In genomic region chr6:32975886-32976285, GRCh38 we compare ENCODE assay signal across 10 cellular contexts. TPM values are rescaled to one million over a fixed set of nuclear protein-coding genes. Genes with fewer than 3 reads are reported as not detected.
DNase-seq lines count a peak whose midpoint lies in the region; ATAC-seq and TF ChIP-seq lines count a peak whose summit lies in the region.
"Had no signal": no experiment of that assay in that cellular context is flagged by ENCODE, and none has a peak within 500 bp of the region (broad histone marks: within the 10 kb centered on the region; RNA-seq: fewer than 3 reads in every experiment).

No MANE protein-coding gene starts in this region.

- ATAC-seq in gastrocnemius medialis (no peak), right cardiac atrium (no peak)

- peaks cover 71% of the 10 kb centered on the region for H4K20me1 ChIP-seq in SU-DHL-6 (ENCODE audit: low read depth, low read length)

- no peaks in the 10 kb centered on the region for H3K9me2 ChIP-seq in SU-DHL-6 (replicated peaks; ENCODE audit: insufficient read depth, low read length)

- H3K27me3 ChIP-seq in SU-DHL-6 (ENCODE audit: low read length) (no peaks in the 10 kb centered on the region), gastrocnemius medialis (no peaks in the 10 kb centered on the region), right cardiac atrium (ENCODE audit: control insufficient read depth, insufficient read depth) (no peaks in the 10 kb centered on the region)

- H3K4me3 ChIP-seq in SU-DHL-6 (ENCODE audit: insufficient read depth, low read length, poor library complexity, severe bottlenecking) (no peak overlapping the region), gastrocnemius medialis (peak overlapping the region in 1 of 4 donors; percentile 97), right cardiac atrium (ENCODE audit: low read length) (no peak overlapping the region)

- H3K9me3 ChIP-seq in SU-DHL-6 (ENCODE audit: insufficient read depth, low read length) = no peaks in the 10 kb centered on the region
- no peaks in the 10 kb centered on the region for H3K9me3 ChIP-seq in gastrocnemius medialis
- H3K9me3 ChIP-seq in right cardiac atrium (ENCODE audit: control insufficient read depth, low read length) = no peaks in the 10 kb centered on the region

- peaks cover 95% of the 10 kb centered on the region for H3K36me3 Mint-ChIP-seq in T-helper 1 cell treated with Interleukin-12 subunit alpha and Interleukin-12 subunit beta and Interleukin-4 antibody, amounts not matched to agents 30 μg/mL and 1 μg/mL, for 36 hours (ENCODE audit: low read depth)

- H3K4me3 Mint-ChIP-seq in T-helper 1 cell treated with Interleukin-12 subunit alpha and Interleukin-12 subunit beta and Interleukin-4 antibody, amounts not matched to agents 30 μg/mL and 1 μg/mL, for 36 hours = peak overlapping the region; percentile 93

- peaks cover 62% of the 10 kb centered on the region for H3K79me2 ChIP-seq in SU-DHL-6 (ENCODE audit: insufficient read depth, low read length)

- intact Hi-C loops in gastrocnemius medialis (cut with DNase I; ENCODE audit: low total_unique reads) = no loop called here
- intact Hi-C loops in right cardiac atrium (cut with DNase I) = loop anchor here in 3 of 4 donors (5.0 to 10.0 kb wide), 3 partner anchors 39 to 1311 kb away; partner anchors contain the start of genes C6orf47 (in 1 of the 3), CSNK2B (in 1 of the 3), DXO (in 1 of the 3) and GPANK1 (in 1 of the 3)

- H3K27ac ChIP-seq in SU-DHL-6 (ENCODE audit: low read depth, low read length) = no peak overlapping the region
- peak overlapping the region; percentile 20 for H3K27ac ChIP-seq in epithelial cell of prostate
- H3K27ac ChIP-seq in gastrocnemius medialis = peak overlapping the region in 3 of 4 donors; percentile 97 to 100 (median 99)
- H3K27ac ChIP-seq in right cardiac atrium (ENCODE audit: low read length) = no peak overlapping the region

- H3K4me1 ChIP-seq in gastrocnemius medialis (peaks cover 34 to 50% of the 10 kb centered on the region in 2 donors), right cardiac atrium (ENCODE audit: control insufficient read depth, insufficient read depth, low read length) (no peaks in the 10 kb centered on the region)

- TF ChIP-seq CTCF in SU-DHL-6 (IDR thresholded peaks at IDR 0.05; ENCODE audit: insufficient read depth, low read length, poor library complexity, severe bottlenecking) (no peak), gastrocnemius medialis (IDR thresholded peaks at IDR 0.05 in 4 of 5, conservative IDR thresholded peaks at IDR 0.05 in 1 of 5) (no peak)

- H3K9ac ChIP-seq in SU-DHL-6 (ENCODE audit: low read length) = no peak overlapping the region

- TF ChIP-seq POLR2A in gastrocnemius medialis (IDR thresholded peaks at IDR 0.05) = no peak

- H3K4me2 ChIP-seq in SU-DHL-6 (ENCODE audit: low read depth, low read length, poor library complexity, severe bottlenecking) = peak overlapping the region; percentile 73

- in situ Hi-C loops in gastrocnemius medialis (cut with MboI; ENCODE audit: low sequenced_read_pairs in 4 of 4) = loop anchor here in 2 of 4 donors (5.0 to 25.0 kb wide), 2 partner anchors 39 to 89 kb away; no protein-coding TSS in a partner anchor

- H3K27me3 Mint-ChIP-seq in T-helper 1 cell treated with Interleukin-12 subunit alpha and Interleukin-12 subunit beta and Interleukin-4 antibody, amounts not matched to agents 30 μg/mL and 1 μg/mL, for 36 hours (ENCODE audit: low read depth) = no peaks in the 10 kb centered on the region

- H3F3A ChIP-seq in SU-DHL-6 (ENCODE audit: insufficient read depth) = peaks cover 94% of the 10 kb centered on the region

- H3K36me3 ChIP-seq in SU-DHL-6 (ENCODE audit: low read length) (peaks cover 89% of the 10 kb centered on the region), gastrocnemius medialis (peaks cover 4 to 78% of the 10 kb centered on the region in 2 donors)

- peak overlapping the region; percentile 55 for H3K27ac Mint-ChIP-seq in T-helper 1 cell treated with Interleukin-12 subunit alpha and Interleukin-12 subunit beta and Interleukin-4 antibody, amounts not matched to agents 30 μg/mL and 1 μg/mL, for 36 hours

- DNase-seq in T-helper 1 cell (no peak), epithelial cell of prostate (ENCODE audit: low read depth, low spot score) (no peak), gastrocnemius medialis (no peak), middle frontal gyrus (ENCODE audit: extremely low spot score, low spot score) (no peak), right cardiac atrium (no peak), NCI-H524 (lab: John Stamatoyannopoulos, UW) (no peak)
- DNase-seq: KG1, nucleus accumbens had no signal

- no peaks in the 10 kb centered on the region for H3K9me3 Mint-ChIP-seq in T-helper 1 cell treated with Interleukin-12 subunit alpha and Interleukin-12 subunit beta and Interleukin-4 antibody, amounts not matched to agents 30 μg/mL and 1 μg/mL, for 36 hours

- WGBS in right cardiac atrium = 56% methylated on average over 2 of the region's 2 CpGs

- no peak overlapping the region for H2AFZ ChIP-seq in SU-DHL-6 (ENCODE audit: low read depth, low read length, severe bottlenecking)

- peaks cover 40% of the 10 kb centered on the region for H3K4me1 Mint-ChIP-seq in T-helper 1 cell treated with Interleukin-12 subunit alpha and Interleukin-12 subunit beta and Interleukin-4 antibody, amounts not matched to agents 30 μg/mL and 1 μg/mL, for 36 hours (ENCODE audit: low read depth)

RNA-seq across cellular contexts. Expression of gene BRD2, which starts 7.5 kb away (rescaled TPM):
- total RNA-seq in gastrocnemius medialis (100 to 1,000 TPM in 1 of 4 donors, 10 to 100 TPM in 3; 62.5 to 108 (median 86.6) TPM), right cardiac atrium (100 to 1,000 TPM in 1 of 4 donors, 10 to 100 TPM in 3; 82.6 to 100 (median 86.9) TPM)
- 73.1 TPM for polyA plus RNA-seq in right cardiac atrium

RNA-seq across cellular contexts. Expression of gene HLA-DMA, which starts 23.0 kb away (rescaled TPM):
- 10 to 100 TPM in 1 of 4 donors, 1 to 10 TPM in 3; 3.6 to 22.8 (median 6.3) TPM for total RNA-seq in gastrocnemius medialis
- 10 to 100 TPM; 16.2 to 26.6 (median 17.3) TPM for total RNA-seq in right cardiac atrium
- 20.9 TPM for polyA plus RNA-seq in right cardiac atrium

RNA-seq across cellular contexts. Expression of gene HLA-DOA, which starts 33.5 kb away (rescaled TPM):
- total RNA-seq in gastrocnemius medialis = 1 to 10 TPM in 2 of 4 donors, under 1 TPM in 2; 0.20 to 2.9 (median 0.86) TPM
- 1 to 10 TPM; 1.3 to 2.3 (median 1.8) TPM for total RNA-seq in right cardiac atrium
- 1.2 TPM for polyA plus RNA-seq in right cardiac atrium

RNA-seq across cellular contexts. Expression of gene HLA-DMB, which starts 35.1 kb away (rescaled TPM):
- total RNA-seq in gastrocnemius medialis = 1 to 10 TPM; 4.3 to 8.1 (median 5.6) TPM
- 10 to 100 TPM in 3 of 4 donors, 1 to 10 TPM in 1; 8.5 to 15.7 (median 12.4) TPM for total RNA-seq in right cardiac atrium
- 6.0 TPM for polyA plus RNA-seq in right cardiac atrium

Comparison
In these comparisons a context has a peak if more than half of its experiments do, and no peak if none do; other contexts are left out.
1. H3K27ac ChIP-seq: peak in epithelial cell of prostate (single experiment) and gastrocnemius medialis (3 of 4); none in SU-DHL-6 (single experiment) and right cardiac atrium (single experiment).